In the genomic region with DNA sequence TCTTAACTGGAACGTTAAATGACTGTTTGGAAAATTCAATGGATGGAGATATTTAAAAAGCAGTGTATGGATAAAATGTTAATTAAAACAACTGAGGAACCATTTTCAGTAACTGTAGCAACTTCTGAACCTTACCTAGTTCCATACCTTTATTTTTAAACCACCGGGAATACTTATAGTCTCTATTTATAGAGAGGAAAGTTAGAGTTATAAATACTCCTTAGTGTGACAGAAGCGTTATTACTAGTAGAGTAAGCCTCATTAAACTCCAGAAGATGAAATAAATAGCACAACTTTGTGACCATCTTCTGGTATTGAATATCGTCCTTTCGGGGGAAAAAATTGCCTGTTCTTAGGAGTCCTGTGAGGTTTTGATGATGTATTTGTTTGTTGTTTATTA, we compare ENCODE assay signal across 24 cellular contexts.
"Had no signal": no experiment of that assay in that cellular context is flagged by ENCODE, and none has a peak within 500 bp of the region (broad histone marks: within the 10 kb centered on the region; RNA-seq: fewer than 3 reads in every experiment).

No MANE protein-coding gene starts in this region.

- H3K27ac Mint-ChIP-seq: activated CD4-positive, alpha-beta memory T cell treated with anti-CD3 and anti-CD28 coated beads for 36 hours; activated CD4-positive, alpha-beta T cell treated with anti-CD3 and anti-CD28 coated beads, Interleukin-2, amount 10 ng/mL, durations not matched to agents 7 days and 5 days; activated naive CD4-positive, alpha-beta T cell treated with anti-CD3 and anti-CD28 coated beads, Interleukin-2, amount 50 U/mL, for 72 hours; activated naive CD8-positive, alpha-beta T cell treated with anti-CD3 and anti-CD28 coated beads, Interleukin-2, amount 50 U/mL, for 24 hours; IgD-negative memory B cell had no signal

- DNase-seq: activated CD4-positive, alpha-beta memory T cell treated with anti-CD3 and anti-CD28 coated beads for 36 hours; activated CD4-positive, alpha-beta T cell treated with anti-CD3 and anti-CD28 coated beads, Interleukin-2, amount 10 ng/mL, durations not matched to agents 7 days and 5 days; activated CD4-positive, CD25-positive, alpha-beta regulatory T cell; activated CD8-positive, alpha-beta memory T cell treated with anti-CD3 and anti-CD28 coated beads for 24 hours; activated effector memory CD4-positive, alpha-beta T cell treated with anti-CD3 and anti-CD28 coated beads, Interleukin-2, amount 50 U/mL, for 16 hours; activated naive CD4-positive, alpha-beta T cell treated with Interleukin-2 at 50 U/mL for 16 hours; activated naive CD8-positive, alpha-beta T cell treated with anti-CD3 and anti-CD28 coated beads, Interleukin-2, amount 50 U/mL, for 24 hours; activated T-cell treated with anti-CD3 and anti-CD28 coated beads, Interleukin-2, amount 50 U/mL, for 4 hours; amniotic stem cell; body of pancreas; KG1; NCI-H1092; NCI-H1930; NCI-H2171 treated with DMSO at 0.1 percent for 48 hours; NCI-H226; NCI-H526 treated with DMSO at 0.1 percent for 48 hours; NCI-H82; SJCRH30; SK-N-SH; T-helper 1 cell had no signal

- H3K27me3 Mint-ChIP-seq: activated CD4-positive, alpha-beta memory T cell treated with anti-CD3 and anti-CD28 coated beads for 36 hours; activated CD4-positive, alpha-beta T cell treated with anti-CD3 and anti-CD28 coated beads, Interleukin-2, amount 10 ng/mL, durations not matched to agents 7 days and 5 days; activated naive CD8-positive, alpha-beta T cell treated with anti-CD3 and anti-CD28 coated beads, Interleukin-2, amount 50 U/mL, for 24 hours; IgD-negative memory B cell had no signal

- H3K27me3 ChIP-seq: ascending aorta, body of pancreas, SJCRH30 had no signal

- H3K9me3 Mint-ChIP-seq: activated CD4-positive, alpha-beta memory T cell treated with anti-CD3 and anti-CD28 coated beads for 36 hours; activated CD4-positive, alpha-beta T cell treated with anti-CD3 and anti-CD28 coated beads, Interleukin-2, amount 10 ng/mL, durations not matched to agents 7 days and 5 days; activated naive CD4-positive, alpha-beta T cell treated with anti-CD3 and anti-CD28 coated beads, Interleukin-2, amount 50 U/mL, for 72 hours; activated naive CD8-positive, alpha-beta T cell treated with anti-CD3 and anti-CD28 coated beads, Interleukin-2, amount 50 U/mL, for 24 hours; activated T-cell treated with anti-CD3 and anti-CD28 coated beads, Interleukin-2, amount 50 U/mL, for 4 hours; IgD-negative memory B cell had no signal

- H3K27ac ChIP-seq: ascending aorta, body of pancreas, SJCRH30, VCaP had no signal

- ATAC-seq: activated naive CD4-positive, alpha-beta T cell treated with anti-CD3 and anti-CD28 coated beads, Interleukin-2, amount 50 U/mL, for 72 hours; activated naive CD8-positive, alpha-beta T cell treated with anti-CD3 and anti-CD28 coated beads, Interleukin-2, amount 50 U/mL, for 24 hours; activated T-cell treated with anti-CD3 and anti-CD28 coated beads, Interleukin-2, amount 50 U/mL, for 4 hours; body of pancreas had no signal

- H3K36me3 ChIP-seq: SJCRH30 had no signal

- H3K4me3 ChIP-seq: ascending aorta, body of pancreas, SJCRH30 had no signal

- H3K4me1 ChIP-seq: ascending aorta, SJCRH30 had no signal

- H3K9me3 ChIP-seq: ascending aorta, body of pancreas, SJCRH30, SK-N-SH had no signal

- H3K4me3 Mint-ChIP-seq: activated CD4-positive, alpha-beta memory T cell treated with anti-CD3 and anti-CD28 coated beads for 36 hours; activated CD4-positive, alpha-beta T cell treated with anti-CD3 and anti-CD28 coated beads, Interleukin-2, amount 10 ng/mL, durations not matched to agents 7 days and 5 days; activated naive CD8-positive, alpha-beta T cell treated with anti-CD3 and anti-CD28 coated beads, Interleukin-2, amount 50 U/mL, for 24 hours; activated T-cell treated with anti-CD3 and anti-CD28 coated beads, Interleukin-2, amount 50 U/mL, for 4 hours; IgD-negative memory B cell had no signal
